18 cellular contexts compared by ENCODE assay signal in the genomic region with DNA sequence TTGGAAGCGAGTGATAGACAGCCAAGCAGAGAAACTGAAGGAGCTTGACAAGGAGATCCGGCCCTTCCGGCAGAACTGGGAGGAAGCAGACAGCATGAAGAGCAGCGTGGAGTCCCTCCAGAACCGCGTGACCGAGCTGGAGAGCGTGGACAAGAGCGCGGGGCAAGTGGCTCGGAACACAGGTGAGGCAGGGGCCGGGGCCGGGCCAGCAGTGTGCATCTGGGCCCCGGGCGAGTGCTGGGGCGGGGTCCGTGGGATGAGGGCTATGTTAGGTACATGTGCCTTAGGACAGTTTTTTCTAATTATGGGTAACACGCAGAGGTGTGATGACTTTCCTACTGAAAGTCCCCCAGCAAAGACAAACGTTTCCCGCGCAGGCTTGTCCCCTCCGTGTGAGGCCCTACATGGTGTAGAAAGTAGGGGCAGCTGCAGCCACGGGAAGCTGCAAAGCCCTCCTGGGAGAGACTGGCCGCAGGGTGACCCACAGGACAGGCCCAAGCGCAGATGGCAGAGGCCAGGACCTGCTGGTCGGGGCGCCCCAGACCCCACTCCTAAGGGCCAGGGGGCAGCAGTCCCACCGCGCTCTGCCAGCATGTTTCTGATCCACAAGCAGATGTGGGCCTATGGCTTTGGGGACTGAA. TPM values are rescaled to one million over a fixed set of nuclear protein-coding genes. Genes with fewer than 3 reads are reported as not detected.
DNase-seq lines count a peak whose midpoint lies in the region; ATAC-seq and TF ChIP-seq lines count a peak whose summit lies in the region.
"Had no signal": no experiment of that assay in that cellular context is flagged by ENCODE, and none has a peak within 500 bp of the region (broad histone marks: within the 10 kb centered on the region; RNA-seq: fewer than 3 reads in every experiment).

No MANE protein-coding gene starts in this region.

- POLR2A ChIA-PET in activated CD8-positive, alpha-beta T cell treated with anti-CD3 and anti-CD28 coated beads for 36 hours (lab: Charles Lee): no interaction called here

- H3K36me3 ChIP-seq in lower lobe of right lung: peaks cover 50% of the 10 kb centered on the region
- H3K36me3 ChIP-seq: uterus had no signal

- peaks cover 40% of the 10 kb centered on the region for H3K36me3 Mint-ChIP-seq in activated naive CD4-positive, alpha-beta T cell treated with anti-CD3 and anti-CD28 coated beads, Interleukin-2, amount 10 ng/mL, durations not matched to agents 7 days and 5 days
- peaks cover 31% of the 10 kb centered on the region for H3K36me3 Mint-ChIP-seq in activated CD8-positive, alpha-beta T cell treated with anti-CD3 and anti-CD28 coated beads for 36 hours (ENCODE audit: low read depth)
- peaks cover 21% of the 10 kb centered on the region for H3K36me3 Mint-ChIP-seq in type B pancreatic cell

- peaks cover 41% of the 10 kb centered on the region for H3K4me1 Mint-ChIP-seq in activated naive CD4-positive, alpha-beta T cell treated with anti-CD3 and anti-CD28 coated beads, Interleukin-2, amount 10 ng/mL, durations not matched to agents 7 days and 5 days
- peaks cover 20% of the 10 kb centered on the region for H3K4me1 Mint-ChIP-seq in activated CD8-positive, alpha-beta T cell treated with anti-CD3 and anti-CD28 coated beads for 36 hours (ENCODE audit: low read depth)
- no peaks in the 10 kb centered on the region for H3K4me1 Mint-ChIP-seq in type B pancreatic cell (ENCODE audit: unreplicated experiment)

- no peaks in the 10 kb centered on the region for H3K27me3 ChIP-seq in lower lobe of right lung (ENCODE audit: low read depth)
- H3K27me3 ChIP-seq: gastrocnemius medialis, right lobe of liver, uterus had no signal

- no peaks in the 10 kb centered on the region for H3K9me3 ChIP-seq in lower lobe of right lung
- H3K9me3 ChIP-seq: gastrocnemius medialis, right lobe of liver, uterus had no signal

- no peak for DNase-seq in activated naive CD4-positive, alpha-beta T cell treated with anti-CD3 and anti-CD28 coated beads, Interleukin-2, amount 10 ng/mL, durations not matched to agents 7 days and 5 days
- no peak for DNase-seq in activated naive CD4-positive, alpha-beta T cell (lab: John Stamatoyannopoulos, UW)
- DNase-seq in activated CD8-positive, alpha-beta T cell treated with anti-CD3 and anti-CD28 coated beads for 36 hours: no peak
- DNase-seq in lower lobe of right lung (peak; percentile 41), type B pancreatic cell (ENCODE audit: extremely low spot score, unreplicated experiment) (no peak), dedifferentiated amniotic fluid mesenchymal stem cell (ENCODE audit: extremely low spot score) (no peak), germinal center (ENCODE audit: low spot score) (no peak)
- DNase-seq: activated CD4-positive, alpha-beta T cell treated with anti-CD3 and anti-CD28 coated beads, Interleukin-2, amount 50 U/mL, for 4 hours; erythroblast; gastrocnemius medialis; midbrain; NCI-H2227 treated with DMSO at 0.1 percent for 48 hours; nucleus accumbens; right lobe of liver; uterus had no signal

- intact Hi-C loops in activated CD8-positive, alpha-beta T cell treated with anti-CD3 and anti-CD28 coated beads for 36 hours (cut with micrococcal nuclease): no loop called here
- intact Hi-C loops in lower lobe of right lung (cut with DNase I): no loop called here

- no peak overlapping the region for H3K27ac ChIP-seq in lower lobe of right lung
- H3K27ac ChIP-seq: gastrocnemius medialis, right lobe of liver, uterus had no signal

- CTCF ChIA-PET in activated naive CD4-positive, alpha-beta T cell treated with anti-CD3 and anti-CD28 coated beads, Interleukin-2, amount 10 ng/mL, durations not matched to agents 7 days and 5 days (lab: Charles Lee): no interaction called here
- CTCF ChIA-PET in activated CD8-positive, alpha-beta T cell treated with anti-CD3 and anti-CD28 coated beads for 36 hours (lab: Charles Lee): interaction anchor here (1.1 kb wide), 1 partner anchor 14 kb away, joined by 3 read pairs; no protein-coding TSS in a partner anchor

- peaks cover 11% of the 10 kb centered on the region for H3K4me1 ChIP-seq in lower lobe of right lung
- H3K4me1 ChIP-seq: gastrocnemius medialis, HAP-1, right lobe of liver, uterus had no signal

- no peaks in the 10 kb centered on the region for H3K27me3 Mint-ChIP-seq in activated naive CD4-positive, alpha-beta T cell treated with anti-CD3 and anti-CD28 coated beads, Interleukin-2, amount 10 ng/mL, durations not matched to agents 7 days and 5 days
- H3K27me3 Mint-ChIP-seq in activated CD8-positive, alpha-beta T cell treated with anti-CD3 and anti-CD28 coated beads for 36 hours: no peaks in the 10 kb centered on the region
- no peaks in the 10 kb centered on the region for H3K27me3 Mint-ChIP-seq in type B pancreatic cell

- peak overlapping the region; percentile 88 for H3K27ac Mint-ChIP-seq in activated naive CD4-positive, alpha-beta T cell treated with anti-CD3 and anti-CD28 coated beads, Interleukin-2, amount 10 ng/mL, durations not matched to agents 7 days and 5 days
- peak overlapping the region; percentile 23 for H3K27ac Mint-ChIP-seq in activated CD8-positive, alpha-beta T cell treated with anti-CD3 and anti-CD28 coated beads for 36 hours
- H3K27ac Mint-ChIP-seq in type B pancreatic cell: peak overlapping the region; percentile 18

- no peak for TF ChIP-seq CTCF in activated CD8-positive, alpha-beta T cell treated with anti-CD3 and anti-CD28 coated beads for 36 hours (IDR thresholded peaks at IDR 0.05)
- no peak for TF ChIP-seq CTCF in lower lobe of right lung (IDR thresholded peaks at IDR 0.05)
- no peak for TF ChIP-seq CTCF in type B pancreatic cell (conservative IDR thresholded peaks at IDR 0.05)

- no peak overlapping the region for H3K4me3 ChIP-seq in lower lobe of right lung
- H3K4me3 ChIP-seq: gastrocnemius medialis, HAP-1, right lobe of liver, uterus had no signal

- ATAC-seq in activated CD8-positive, alpha-beta T cell treated with anti-CD3 and anti-CD28 coated beads for 36 hours: no peak
- no peak for ATAC-seq in lower lobe of right lung
- ATAC-seq in GM19035 (IDR thresholded peaks at IDR 0.05; ENCODE audit: unreplicated experiment): no peak
- ATAC-seq: gastrocnemius medialis, right lobe of liver had no signal

- H3K4me3 Mint-ChIP-seq in activated naive CD4-positive, alpha-beta T cell treated with anti-CD3 and anti-CD28 coated beads, Interleukin-2, amount 10 ng/mL, durations not matched to agents 7 days and 5 days: no peak overlapping the region
- no peak overlapping the region for H3K4me3 Mint-ChIP-seq in activated CD8-positive, alpha-beta T cell treated with anti-CD3 and anti-CD28 coated beads for 36 hours
- H3K4me3 Mint-ChIP-seq in type B pancreatic cell: no peak overlapping the region

- no peaks in the 10 kb centered on the region for H3K9me3 Mint-ChIP-seq in activated naive CD4-positive, alpha-beta T cell treated with anti-CD3 and anti-CD28 coated beads, Interleukin-2, amount 10 ng/mL, durations not matched to agents 7 days and 5 days
- H3K9me3 Mint-ChIP-seq in activated CD8-positive, alpha-beta T cell treated with anti-CD3 and anti-CD28 coated beads for 36 hours: no peaks in the 10 kb centered on the region
- H3K9me3 Mint-ChIP-seq in type B pancreatic cell: no peaks in the 10 kb centered on the region

RNA-seq across cellular contexts. Expression of a gene that starts 19.1 kb away (rescaled TPM):
- total RNA-seq in activated CD8-positive, alpha-beta T cell treated with anti-CD3 and anti-CD28 coated beads for 36 hours: 1 to 10 TPM; 1.0 to 1.4 TPM
- 13.7 TPM for total RNA-seq in lower lobe of right lung
- total RNA-seq in type B pancreatic cell (ENCODE audit: low replicate concordance): 18.3 and 51.7 TPM in 2 replicates
- total RNA-seq: MCF 10A had no signal

Comparison
In these comparisons a context has a peak if more than half of its experiments do, and no peak if none do; other contexts are left out.
1. H3K27ac Mint-ChIP-seq: peak in every context shown above with its lines; median percentile 88 in activated naive CD4-positive, alpha-beta T cell treated with anti-CD3 and anti-CD28 coated beads, Interleukin-2, amount 10 ng/mL, durations not matched to agents 7 days and 5 days; 23 in activated CD8-positive, alpha-beta T cell treated with anti-CD3 and anti-CD28 coated beads for 36 hours; 18 in type B pancreatic cell.